5 cellular contexts compared by ENCODE assay signal in the genomic region with DNA sequence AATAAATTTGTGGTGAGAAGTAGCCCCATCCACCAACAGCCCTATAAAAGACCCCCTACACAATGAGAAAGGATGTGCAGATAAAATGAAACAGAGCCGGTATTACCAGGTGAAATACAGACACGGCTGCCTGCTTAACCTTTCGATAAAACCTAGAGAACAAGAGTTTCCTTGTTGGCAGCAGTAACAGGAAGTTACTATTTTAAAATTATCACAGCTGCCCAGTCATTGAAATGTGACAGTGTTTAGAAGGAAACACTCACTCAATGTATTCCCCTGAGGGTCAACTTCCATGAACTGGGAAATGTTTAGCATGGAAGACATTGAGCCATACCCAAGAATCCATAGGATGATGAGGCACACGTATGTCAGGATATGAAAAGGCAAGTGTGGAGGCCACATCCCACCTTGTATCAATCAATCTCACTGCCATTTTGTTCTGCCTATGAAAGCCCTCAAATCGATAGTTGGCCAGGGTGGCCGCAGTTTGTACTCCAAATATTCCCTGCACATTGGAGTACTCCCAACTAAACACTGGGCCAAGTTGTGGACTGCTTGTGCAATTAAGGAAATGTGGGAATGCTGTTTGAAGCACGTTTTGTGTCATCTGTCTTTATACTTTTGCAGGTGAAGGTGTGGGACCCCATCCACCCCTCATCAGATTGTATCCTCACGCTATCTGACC. TPM values are rescaled to one million over a fixed set of nuclear protein-coding genes. Genes with fewer than 3 reads are reported as not detected.
"Had no signal": no experiment of that assay in that cellular context is flagged by ENCODE, and none has a peak within 500 bp of the region (broad histone marks: within the 10 kb centered on the region; RNA-seq: fewer than 3 reads in every experiment).

No MANE protein-coding gene starts in this region.

RNA-seq across cellular contexts. Expression of a gene that starts 41.6 kb away (rescaled TPM):
- total RNA-seq: M059J, PC-3, Peyer's patch, SJCRH30, SK-MEL-5 had no signal
